ENCODE assay signal across 22 cellular contexts in the genomic region with DNA sequence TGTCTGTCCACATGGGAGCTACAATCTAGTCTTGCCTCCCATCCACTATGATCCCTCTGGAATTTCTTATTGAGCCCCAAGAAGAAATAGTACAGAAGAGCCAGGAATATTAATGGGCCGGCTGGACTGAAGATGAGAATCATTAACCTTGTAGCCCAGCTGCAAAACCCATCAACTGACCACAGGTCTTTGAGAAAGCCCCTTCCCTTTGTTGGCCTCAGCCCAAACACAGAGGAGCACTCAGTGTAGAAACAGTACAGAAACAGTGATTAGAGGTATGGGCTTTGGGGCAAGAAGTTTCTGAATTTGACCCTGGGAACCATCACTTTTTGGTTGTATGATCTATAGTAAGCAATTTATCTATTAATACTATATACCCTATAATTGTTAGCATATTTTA.
DNase-seq lines count a peak whose midpoint lies in the region; ATAC-seq and TF ChIP-seq lines count a peak whose summit lies in the region.
"Had no signal": no experiment of that assay in that cellular context is flagged by ENCODE, and none has a peak within 500 bp of the region (broad histone marks: within the 10 kb centered on the region; RNA-seq: fewer than 3 reads in every experiment).

No MANE protein-coding gene starts in this region.

- DNase-seq in glomerular visceral epithelial cell (ENCODE audit: extremely low spot score) (peak; percentile 31), body of pancreas (no peak), posterior vena cava (ENCODE audit: low spot score) (no peak)
- no peak for DNase-seq in stimulated activated CD4-positive, alpha-beta T cell treated with anti-CD3 and anti-CD28 coated beads, Interleukin-2, amount 100 ng/mL, for 24 hours
- DNase-seq: 8988T; ACHN; AML-193; BE2C; Calu3; CD4-positive, alpha-beta T cell; CD8-positive, alpha-beta memory T cell; DMS53; DMS79 treated with DMSO at 0.1 percent for 48 hours; H9 had no signal

- no peaks in the 10 kb centered on the region for H3K9me3 ChIP-seq in body of pancreas
- H3K9me3 ChIP-seq: A549, BE2C had no signal

- no peak for TF ChIP-seq CTCF in body of pancreas (IDR thresholded peaks at IDR 0.05)

- TF ChIP-seq POLR2A in body of pancreas (IDR thresholded peaks at IDR 0.05): no peak

- no peaks in the 10 kb centered on the region for H3K4me1 ChIP-seq in body of pancreas
- H3K4me1 ChIP-seq: A549, BE2C had no signal

- intact Hi-C loops in body of pancreas (cut with DNase I) (no loop called here), posterior vena cava (cut with DNase I) (no loop called here)

- ATAC-seq in GM18870 (IDR thresholded peaks at IDR 0.05; ENCODE audit: unreplicated experiment): peak; percentile 58
- ATAC-seq in GM19463 (IDR thresholded peaks at IDR 0.05; ENCODE audit: unreplicated experiment): peak; percentile 60
- ATAC-seq in HG03097 (IDR thresholded peaks at IDR 0.05; ENCODE audit: low FRiP score, unreplicated experiment): peak; percentile 56
- no peak for ATAC-seq in GM21723 (IDR thresholded peaks at IDR 0.05; ENCODE audit: unreplicated experiment)
- ATAC-seq in body of pancreas: no peak
- ATAC-seq: A549, GM23338, HCT116 had no signal

- H3K4me3 ChIP-seq in body of pancreas: no peak overlapping the region
- H3K4me3 ChIP-seq: A549; BLaER1 treated with 17β-estradiol and CSF1 and Interleukin-3, amounts not matched to agents 10 nM and 100 nM; GM23338 had no signal

- no peaks in the 10 kb centered on the region for H3K27me3 ChIP-seq in body of pancreas
- H3K27me3 ChIP-seq: BE2C; BLaER1 treated with 17β-estradiol and CSF1 and Interleukin-3, amounts not matched to agents 10 nM and 100 nM had no signal

- no peaks in the 10 kb centered on the region for H3K36me3 ChIP-seq in body of pancreas (replicated peaks in 1 of 2; ENCODE audit: insufficient read depth in 1 of 2, low read depth in 2 of 2)
- H3K36me3 ChIP-seq: BE2C; BLaER1 treated with 17β-estradiol and CSF1 and Interleukin-3, amounts not matched to agents 10 nM and 100 nM had no signal

- no peak overlapping the region for H3K27ac ChIP-seq in body of pancreas
- H3K27ac ChIP-seq: A549 had no signal

- WGBS in body of pancreas, 2 donors: 80 to 83% methylated on average over 1 of the region's 1 CpG

Comparison
In these comparisons a context has a peak if more than half of its experiments do, and no peak if none do; other contexts are left out.
1. ATAC-seq: peak in GM18870 (single experiment), GM19463 (single experiment) and HG03097 (single experiment); none in GM21723 (single experiment) and body of pancreas (single experiment).